ENCODE assay signal across 8 cellular contexts in genomic region chr9:132798817-132799790, GRCh38.
DNase-seq lines count a peak whose midpoint lies in the region; ATAC-seq and TF ChIP-seq lines count a peak whose summit lies in the region.

No MANE protein-coding gene starts in this region.

- no peak overlapping the region for H3K4me3 Mint-ChIP-seq in activated CD4-positive, alpha-beta T cell treated with anti-CD3 and anti-CD28 coated beads for 36 hours
- H3K4me3 Mint-ChIP-seq in activated CD4-positive, alpha-beta T cell treated with anti-CD3 and anti-CD28 coated beads, Interleukin-2, amount 10 ng/mL, durations not matched to agents 24 days and 14 days, result no peak overlapping the region

- POLR2A ChIA-PET in activated CD4-positive, alpha-beta T cell treated with anti-CD3 and anti-CD28 coated beads for 36 hours (lab: Charles Lee), result interaction anchor here (0.6 kb wide), 1 partner anchor 63 kb away, joined by 6 read pairs; no protein-coding TSS in a partner anchor

- no peaks in the 10 kb centered on the region for H3K4me1 Mint-ChIP-seq in activated CD4-positive, alpha-beta T cell treated with anti-CD3 and anti-CD28 coated beads for 36 hours
- H3K4me1 Mint-ChIP-seq in activated CD4-positive, alpha-beta T cell treated with anti-CD3 and anti-CD28 coated beads, Interleukin-2, amount 10 ng/mL, durations not matched to agents 24 days and 14 days, result no peaks in the 10 kb centered on the region

- no peaks in the 10 kb centered on the region for H3K9me3 ChIP-seq in upper lobe of right lung

- H3K27ac ChIP-seq in upper lobe of right lung (no peak overlapping the region), dorsolateral prefrontal cortex (no peak overlapping the region)

- no peaks in the 10 kb centered on the region for H3K36me3 Mint-ChIP-seq in activated CD4-positive, alpha-beta T cell treated with anti-CD3 and anti-CD28 coated beads for 36 hours (ENCODE audit: low read depth)
- no peaks in the 10 kb centered on the region for H3K36me3 Mint-ChIP-seq in activated CD4-positive, alpha-beta T cell treated with anti-CD3 and anti-CD28 coated beads, Interleukin-2, amount 10 ng/mL, durations not matched to agents 24 days and 14 days (ENCODE audit: low read depth)

- no peaks in the 10 kb centered on the region for H3K9me3 Mint-ChIP-seq in activated CD4-positive, alpha-beta T cell treated with anti-CD3 and anti-CD28 coated beads for 36 hours (ENCODE audit: low read depth)
- H3K9me3 Mint-ChIP-seq in activated CD4-positive, alpha-beta T cell treated with anti-CD3 and anti-CD28 coated beads, Interleukin-2, amount 10 ng/mL, durations not matched to agents 24 days and 14 days, result no peaks in the 10 kb centered on the region

- H3K27ac Mint-ChIP-seq in activated CD4-positive, alpha-beta T cell treated with anti-CD3 and anti-CD28 coated beads for 36 hours, result no peak overlapping the region
- no peak overlapping the region for H3K27ac Mint-ChIP-seq in activated CD4-positive, alpha-beta T cell treated with anti-CD3 and anti-CD28 coated beads, Interleukin-2, amount 10 ng/mL, durations not matched to agents 24 days and 14 days

- H3K36me3 ChIP-seq in upper lobe of right lung, result no peaks in the 10 kb centered on the region

- H3K27me3 ChIP-seq in upper lobe of right lung (peaks cover 13% of the 10 kb centered on the region), dorsolateral prefrontal cortex (no peaks in the 10 kb centered on the region)

- H3K4me1 ChIP-seq in upper lobe of right lung, result peaks cover 5% of the 10 kb centered on the region

- TF ChIP-seq CTCF in upper lobe of right lung (IDR thresholded peaks at IDR 0.05) (peak; percentile 41), dorsolateral prefrontal cortex (IDR thresholded peaks at IDR 0.05 in 54 of 56, conservative IDR thresholded peaks at IDR 0.05 in 2 of 56; ENCODE audit: low read depth in 1 of 56, partially characterized antibody in 56 of 56) (no peak)

- H3K4me3 ChIP-seq in upper lobe of right lung, result no peak overlapping the region
- no peak overlapping the region for H3K4me3 ChIP-seq in dorsolateral prefrontal cortex

- H3K27me3 Mint-ChIP-seq in activated CD4-positive, alpha-beta T cell treated with anti-CD3 and anti-CD28 coated beads for 36 hours, result peaks cover 17% of the 10 kb centered on the region
- H3K27me3 Mint-ChIP-seq in activated CD4-positive, alpha-beta T cell treated with anti-CD3 and anti-CD28 coated beads, Interleukin-2, amount 10 ng/mL, durations not matched to agents 24 days and 14 days, result peaks cover 35% of the 10 kb centered on the region

- intact Hi-C loops in activated CD4-positive, alpha-beta T cell treated with anti-CD3 and anti-CD28 coated beads for 36 hours (cut with DNase I, micrococcal nuclease), result no loop called here
- intact Hi-C loops in activated CD4-positive, alpha-beta T cell treated with anti-CD3 and anti-CD28 coated beads, Interleukin-2, amount 10 ng/mL, durations not matched to agents 24 days and 14 days (cut with micrococcal nuclease), result no loop called here
- intact Hi-C loops in left ventricle myocardium superior (cut with micrococcal nuclease), result no loop called here
- intact Hi-C loops in upper lobe of right lung (cut with DNase I), result no loop called here
- intact Hi-C loops in dorsolateral prefrontal cortex (cut with DNase I), result loop anchor here (5.0 kb wide), 3 partner anchors 132 to 387 kb away; partner anchors contain the start of genes CFAP77 (in 1 of the 2) and DDX31 (in 1 of the 2)

- ATAC-seq in activated CD4-positive, alpha-beta T cell treated with anti-CD3 and anti-CD28 coated beads for 36 hours, result no peak
- ATAC-seq in left ventricle myocardium superior, result peak; percentile 54
- peak; percentile 83 for ATAC-seq in upper lobe of right lung

- peak; percentile 21 for DNase-seq in activated CD4-positive, alpha-beta T cell treated with anti-CD3 and anti-CD28 coated beads for 36 hours
- no peak for DNase-seq in activated CD4-positive, alpha-beta T cell treated with anti-CD3 and anti-CD28 coated beads, Interleukin-2, amount 10 ng/mL, durations not matched to agents 24 days and 14 days
- DNase-seq in SK-N-DZ (ENCODE audit: low spot score) (peak; percentile 62), left ventricle myocardium superior (no peak), upper lobe of right lung (peak; percentile 81), dorsolateral prefrontal cortex (no peak), NOMO-1 treated with dmso at 0.1 percent for 144 hours (lab: John Stamatoyannopoulos, UW; ENCODE audit: unreplicated experiment) (no peak), foreskin melanocyte (no peak)

- CTCF ChIA-PET in activated CD4-positive, alpha-beta T cell treated with anti-CD3 and anti-CD28 coated beads for 36 hours (lab: Charles Lee), result interaction anchor here (0.5 to 1.5 kb wide), 7 partner anchors 11 to 363 kb away, joined by 3 to 6 read pairs (median 3); no protein-coding TSS in a partner anchor

Comparison
In these comparisons a context has a peak if more than half of its experiments do, and no peak if none do; other contexts are left out.
1. DNase-seq: peak in activated CD4-positive, alpha-beta T cell treated with anti-CD3 and anti-CD28 coated beads for 36 hours (single experiment), SK-N-DZ (single experiment) and upper lobe of right lung (single experiment); none in activated CD4-positive, alpha-beta T cell treated with anti-CD3 and anti-CD28 coated beads, Interleukin-2, amount 10 ng/mL, durations not matched to agents 24 days and 14 days (single experiment), left ventricle myocardium superior (single experiment), dorsolateral prefrontal cortex (0 of 10), NOMO-1 treated with dmso at 0.1 percent for 144 hours (single experiment) and foreskin melanocyte (single experiment).
2. intact Hi-C loops: an anchor here in dorsolateral prefrontal cortex (5.0 kb wide); none called in activated CD4-positive, alpha-beta T cell treated with anti-CD3 and anti-CD28 coated beads for 36 hours, activated CD4-positive, alpha-beta T cell treated with anti-CD3 and anti-CD28 coated beads, Interleukin-2, amount 10 ng/mL, durations not matched to agents 24 days and 14 days, left ventricle myocardium superior and upper lobe of right lung.